15 cellular contexts compared by ENCODE assay signal in the genomic region with DNA sequence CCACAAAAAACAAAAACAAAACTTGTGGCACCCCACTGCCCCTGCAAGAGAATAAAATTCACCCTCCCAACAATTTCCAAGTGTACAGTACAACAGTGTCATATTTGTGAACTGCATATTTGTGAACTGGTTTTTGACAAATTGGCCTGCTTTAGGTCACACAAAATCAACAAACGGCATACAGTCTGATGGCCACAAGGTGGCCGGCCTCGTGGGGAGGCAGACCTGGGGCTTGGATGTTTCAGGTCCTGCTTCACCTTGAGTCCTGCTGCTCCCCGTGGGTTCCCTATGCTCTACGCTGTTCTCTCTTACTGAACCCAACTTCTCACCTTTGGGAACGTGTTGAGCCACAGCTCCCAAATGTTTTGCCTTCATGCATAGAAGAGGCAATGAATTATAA.
A peak's percentile ranks its signal among the peaks of the same experiment; 100 is the strongest.
DNase-seq lines count a peak whose midpoint lies in the region; ATAC-seq and TF ChIP-seq lines count a peak whose summit lies in the region.
"Had no signal": no experiment of that assay in that cellular context is flagged by ENCODE, and none has a peak within 500 bp of the region (broad histone marks: within the 10 kb centered on the region; RNA-seq: fewer than 3 reads in every experiment).

No MANE protein-coding gene starts in this region.

- peaks cover 3% of the 10 kb centered on the region for H3F3A ChIP-seq in SK-N-SH (replicated peaks; ENCODE audit: insufficient read depth)

- CTCF ChIA-PET in SK-N-SH (lab: Yijun Ruan, JAX) = interaction anchor here (0.9 to 1.9 kb wide), 3 partner anchors 11 to 127 kb away, joined by 3 to 6 read pairs (median 5); no protein-coding TSS in a partner anchor

- intact Hi-C loops in left colon (cut with DNase I, micrococcal nuclease) = no loop called here

- no peak overlapping the region for H3K4me3 ChIP-seq in SK-N-SH (ENCODE audit: low read depth in 2 of 2, low read length in 1 of 2)
- no peak overlapping the region for H3K4me3 ChIP-seq in cardiac fibroblast (replicated peaks in 1 of 2; ENCODE audit: low read depth in 2 of 2, low read length in 2 of 2)
- H3K4me3 ChIP-seq in osteoblast (ENCODE audit: insufficient read depth, low read length) = no peak overlapping the region

- no peak overlapping the region for H3K27ac ChIP-seq in SK-N-SH (ENCODE audit: low read depth in 2 of 2, low read length in 1 of 2)
- H3K27ac ChIP-seq in osteoblast (ENCODE audit: low read depth, low read length) = no peak overlapping the region

- peaks cover 0 to 13% of the 10 kb centered on the region in 2 experiments; a peak in 2 of 4 replicates for H3K4me1 ChIP-seq in SK-N-SH (ENCODE audit: control insufficient read depth in 1 of 2, insufficient read depth in 2 of 2, low read depth in 1 of 2, low read length in 1 of 2)
- no peaks in the 10 kb centered on the region for H3K4me1 ChIP-seq in osteoblast (ENCODE audit: insufficient read depth, low read length)

- 0 out of 2 replicates have a peak, but pooled peaks cover 3% of the 10 kb centered on the region for H3K9me2 ChIP-seq in SK-N-SH

- H2AFZ ChIP-seq in SK-N-SH (ENCODE audit: low read depth) (no peak overlapping the region), osteoblast (ENCODE audit: low read length) (no peak overlapping the region)

- DNase-seq in SK-N-SH (peak; percentile 23), HuH-7 (ENCODE audit: low spot score) (peak; percentile 45), cardiac fibroblast (ENCODE audit: low read depth in 2 of 2) (no peak), osteoblast (ENCODE audit: insufficient read length, low spot score, missing footprints) (no peak), AML-193 (lab: John Stamatoyannopoulos, UW) (no peak), left colon (no peak)
- DNase-seq: foreskin melanocyte; left ventricle myocardium superior; NCI-H1436 treated with DMSO at 0.1 percent for 48 hours; occipital lobe; Right ventricle myocardium superior; stimulated activated CD4-positive, alpha-beta T cell treated with anti-CD3 and anti-CD28 coated beads, Interleukin-2, amount 100 ng/mL, for 48 hours had no signal

- TF ChIP-seq EP300 in SK-N-SH (IDR thresholded peaks at IDR 0.05; ENCODE audit: borderline replicate concordance in 1 of 2, low read depth in 1 of 2, low read length in 1 of 2) = no peak

- 84% methylated on average over 6 of the region's 6 CpGs for WGBS in SK-N-SH (ENCODE audit: low lambda C conversion rate)

- H3K4me2 ChIP-seq in SK-N-SH (no peak overlapping the region), osteoblast (ENCODE audit: insufficient read depth, low read length) (no peak overlapping the region)

- H4K20me1 ChIP-seq in SK-N-SH (ENCODE audit: insufficient read depth) (no peaks in the 10 kb centered on the region), osteoblast (ENCODE audit: insufficient read depth, low read length) (no peaks in the 10 kb centered on the region)

- no peak overlapping the region for H3K9ac ChIP-seq in SK-N-SH

- no peak for TF ChIP-seq RAD21 in SK-N-SH (IDR thresholded peaks at IDR 0.05; ENCODE audit: low read length)

- H3K9me3 ChIP-seq in SK-N-SH (no peaks in the 10 kb centered on the region), osteoblast (ENCODE audit: low read depth, low read length) (no peaks in the 10 kb centered on the region)

- H3K27me3 ChIP-seq in SK-N-SH (ENCODE audit: insufficient read depth) = no peaks in the 10 kb centered on the region
- no peaks in the 10 kb centered on the region for H3K27me3 ChIP-seq in osteoblast (ENCODE audit: insufficient read depth, low read length)

- TF ChIP-seq CTCF in SK-N-SH (IDR thresholded peaks at IDR 0.05) (peak; percentile 24; the same call in 1 of the 2 replicates), cardiac fibroblast (IDR thresholded peaks at IDR 0.05; ENCODE audit: low read depth, low read length) (peak; percentile 17), osteoblast (IDR thresholded peaks at IDR 0.05; ENCODE audit: extremely low read depth, low read depth, low read length) (peak; percentile 14)

- H3K36me3 ChIP-seq in SK-N-SH (replicated peaks in 1 of 2; ENCODE audit: control insufficient read depth in 1 of 2, insufficient read depth in 2 of 2, low read length in 1 of 2) = peaks cover 0 to 4% of the 10 kb centered on the region in 2 experiments
- H3K36me3 ChIP-seq in osteoblast (ENCODE audit: insufficient read depth, low read length) = no peaks in the 10 kb centered on the region

- POLR2A ChIA-PET in SK-N-SH (lab: Yijun Ruan, JAX) = no interaction called here

- H3K79me2 ChIP-seq in SK-N-SH (ENCODE audit: insufficient read depth) (no peaks in the 10 kb centered on the region), osteoblast (ENCODE audit: insufficient read depth, low read length) (no peaks in the 10 kb centered on the region)

- ATAC-seq in SK-N-SH treated with all-trans-retinoic acid at 6 μM for 48 hours = no peak
- no peak for ATAC-seq in GM21825 (IDR thresholded peaks at IDR 0.05; ENCODE audit: unreplicated experiment)
- no peak for ATAC-seq in left colon
- ATAC-seq: activated CD4-positive, CD25-positive, alpha-beta regulatory T cell treated with anti-CD3 and anti-CD28 coated beads, Interleukin-2, amount 50 U/mL, for 24 hours; left ventricle myocardium superior had no signal

TF ChIP-seq in SK-N-SH, 30 proteins besides CTCF, POLR2A, EP300 and RAD21:
- TF ChIP-seq CHD2 (IDR thresholded peaks at IDR 0.05; ENCODE audit: low read length, partially characterized antibody) (no peak), USF1 (IDR thresholded peaks at IDR 0.05; ENCODE audit: borderline replicate concordance, low read depth) (no peak), FOXJ3 (CRISPR knock-in tag; IDR thresholded peaks at IDR 0.05) (no peak), RFX5 (IDR thresholded peaks at IDR 0.05; ENCODE audit: low read length) (no peak), FOSL2 (IDR thresholded peaks at IDR 0.05; ENCODE audit: borderline replicate concordance, low read depth) (no peak), TEAD4 (IDR thresholded peaks at IDR 0.05; ENCODE audit: borderline replicate concordance, insufficient read depth) (no peak)

TF ChIP-seq in SK-N-SH treated with all-trans-retinoic acid at 6 μM for 48 hours, 23 proteins besides CTCF, POLR2A, EP300 and RAD21:
- TF ChIP-seq SNAI2 (CRISPR knock-in tag; IDR thresholded peaks at IDR 0.05) (no peak), RARB (CRISPR knock-in tag; IDR thresholded peaks at IDR 0.05) (no peak)
TF ChIP-seq in SK-N-SH treated with all-trans-retinoic acid at 6 μM for 48 hours: peak in this region for 0.

Comparison
In these comparisons a context has a peak if more than half of its experiments do, and no peak if none do; other contexts are left out.
1. DNase-seq: peak in SK-N-SH (single experiment) and HuH-7 (single experiment); none in cardiac fibroblast (0 of 2), osteoblast (single experiment), AML-193 (0 of 2) and left colon (0 of 2).
2. Peak in every context shown above with its lines, with median percentiles within 50 percentile points of each other: CTCF ChIP-seq.